ENCODE assay signal across 25 cellular contexts in genomic region chr3:164370970-164371369, GRCh38.
"Had no signal": no experiment of that assay in that cellular context is flagged by ENCODE, and none has a peak within 500 bp of the region (broad histone marks: within the 10 kb centered on the region; RNA-seq: fewer than 3 reads in every experiment).

No MANE protein-coding gene starts in this region.

- H3K27me3 ChIP-seq: neutrophil, pancreas, right lobe of liver, sigmoid colon, stomach, thyroid gland, tibial nerve, upper lobe of left lung, vagina had no signal

- H3K4me3 ChIP-seq: pancreas, psoas muscle, right lobe of liver, sigmoid colon, stomach, thoracic aorta, thyroid gland, tibial nerve, upper lobe of left lung, vagina had no signal

- DNase-seq: naive B cell; naive thymus-derived CD8-positive, alpha-beta T cell; nephron progenitor cell; nucleus accumbens; pancreas; psoas muscle; right lobe of liver; sigmoid colon; small intestine; stimulated activated CD4-positive, alpha-beta T cell treated with anti-CD3 and anti-CD28 coated beads, Interleukin-15, amount 100 ng/mL, for 24 hours; stimulated activated CD4-positive, alpha-beta T cell treated with anti-CD3 and anti-CD28 coated beads, Interleukin-2, amount 100 ng/mL, for 24 hours; stimulated activated CD4-positive, alpha-beta T cell treated with anti-CD3 and anti-CD28 coated beads, Interleukin-2, amount 100 ng/mL, for 48 hours; stimulated activated CD4-positive, alpha-beta T cell treated with anti-CD3 and anti-CD28 coated beads, Interleukin-4, amount 100 ng/mL, for 24 hours; stimulated activated naive B cell treated with anti-CD40 and anti-IgM and Interleukin-4, amounts not matched to agents 10 μg/mL and 1 μg/mL and 100 μg/mL, for 72 hours; stimulated activated naive CD4-positive, alpha-beta T cell treated with Interleukin-2 at 50 U/mL for 16 hours; stomach; thyroid gland; trophoblast cell; upper lobe of left lung had no signal

- H3K36me3 ChIP-seq: neutrophil, pancreas, right lobe of liver, sigmoid colon, stomach, thoracic aorta, thyroid gland, tibial nerve, upper lobe of left lung, vagina had no signal

- H3K4me1 ChIP-seq: pancreas, psoas muscle, right lobe of liver, sigmoid colon, stomach, thyroid gland, tibial nerve, upper lobe of left lung, vagina had no signal

- ATAC-seq: naive thymus-derived CD8-positive, alpha-beta T cell; natural killer cell treated with Interleukin-12 subunit alpha and Interleukin-12 subunit beta and Interleukin-15 and Interleukin-18, amount 100 ng/mL, for 72 hours; pancreas; psoas muscle; right lobe of liver; stimulated activated effector memory CD8-positive, alpha-beta T cell treated with anti-CD3 and anti-CD28 coated beads, Interleukin-12 subunit alpha, Interleukin-12 subunit beta, amount 100 ng/mL, for 72 hours; stimulated activated naive B cell treated with anti-CD40 and anti-IgM and Interleukin-4, amounts not matched to agents 10 μg/mL and 1 μg/mL and 100 μg/mL, for 72 hours had no signal

- H3K9me3 ChIP-seq: neutrophil, pancreas, psoas muscle, right lobe of liver, sigmoid colon, stomach, thoracic aorta, thyroid gland, tibial nerve, upper lobe of left lung, vagina had no signal

- H3K27ac ChIP-seq: neutrophil, pancreas, psoas muscle, right lobe of liver, sigmoid colon, stomach, thoracic aorta, thyroid gland, tibial nerve, upper lobe of left lung, vagina had no signal
